In the genomic region with DNA sequence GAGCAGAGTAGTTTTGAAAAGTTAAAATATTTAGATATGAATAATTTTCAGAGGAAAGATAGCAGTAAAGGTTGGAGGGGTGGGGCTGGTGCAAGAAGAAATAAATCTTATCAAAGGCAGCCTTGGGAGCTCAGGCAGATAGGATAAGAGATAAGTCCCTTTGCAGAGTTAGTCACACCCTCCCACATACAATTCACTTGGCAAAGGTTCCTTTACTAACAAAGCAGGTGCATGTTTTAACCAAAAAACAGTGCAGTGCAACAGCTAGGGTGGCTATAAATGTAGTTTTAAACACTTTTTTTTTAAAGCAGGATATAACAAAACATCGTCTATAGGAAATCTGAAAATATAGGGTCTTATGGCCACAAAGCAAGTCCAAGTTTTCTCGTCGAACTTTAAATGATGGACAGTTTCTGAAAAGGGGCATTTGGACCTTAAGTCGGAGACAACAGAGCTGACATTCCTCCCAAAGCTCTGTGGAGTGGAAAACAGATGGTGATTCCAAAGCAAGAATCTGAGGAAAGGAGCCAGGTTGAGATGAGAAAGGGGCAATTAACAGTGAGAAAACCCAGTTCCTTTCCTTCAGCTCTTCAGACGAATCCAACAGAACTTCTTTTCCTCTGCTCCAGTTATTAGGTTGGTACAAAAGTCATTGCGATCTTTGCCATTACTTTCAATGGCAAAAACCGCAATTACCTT, we compare ENCODE assay signal across 11 cellular contexts. TPM values are rescaled to one million over a fixed set of nuclear protein-coding genes. Genes with fewer than 3 reads are reported as not detected.
A peak's percentile ranks its signal among the peaks of the same experiment; 100 is the strongest.
DNase-seq lines count a peak whose midpoint lies in the region; ATAC-seq and TF ChIP-seq lines count a peak whose summit lies in the region.
"Had no signal": no experiment of that assay in that cellular context is flagged by ENCODE, and none has a peak within 500 bp of the region (broad histone marks: within the 10 kb centered on the region; RNA-seq: fewer than 3 reads in every experiment).

No MANE protein-coding gene starts in this region.

- DNase-seq in CD8-positive, alpha-beta memory T cell = no peak
- DNase-seq in M059J (ENCODE audit: low read depth) (peak; percentile 15), dorsolateral prefrontal cortex (peak in 1 of 10 donors; percentile 27), natural killer cell (no peak), aorta (no peak)
- DNase-seq: effector CD8-positive, alpha-beta T cell; NCI-H1048; NCI-H446 treated with DMSO at 0.1 percent for 48 hours had no signal

- no peaks in the 10 kb centered on the region for H3K9me3 ChIP-seq in CD8-positive, alpha-beta memory T cell (ENCODE audit: low read length)
- H3K9me3 ChIP-seq in aorta (ENCODE audit: control insufficient read depth, low read length) = no peaks in the 10 kb centered on the region
- H3K9me3 ChIP-seq: SJSA1 had no signal

- H3K9me3 Mint-ChIP-seq in CD8-positive, alpha-beta memory T cell = peaks cover 0 to 3% (median 0%) of the 10 kb centered on the region in 5 donors
- no peaks in the 10 kb centered on the region for H3K9me3 Mint-ChIP-seq in natural killer cell

- WGBS in aorta, 2 donors = 74% methylated on average over 7 of the region's 7 CpGs

- peaks cover 48% of the 10 kb centered on the region for H3K4me1 ChIP-seq in CD8-positive, alpha-beta memory T cell (ENCODE audit: insufficient read depth, low read length)
- peaks cover 0 to 7% of the 10 kb centered on the region in 2 donors for H3K4me1 ChIP-seq in aorta (ENCODE audit: control insufficient read depth in 1 of 2, insufficient read depth in 2 of 2, low read length in 2 of 2)

- CTCF ChIA-PET in CD8-positive, alpha-beta memory T cell (lab: Charles Lee) = interaction anchor here (1.0 to 2.7 kb wide), 7 partner anchors 12 to 57 kb away, joined by 3 to 23 read pairs (median 5); partner anchors contain the start of gene EPHA4

- H3K36me3 ChIP-seq in CD8-positive, alpha-beta memory T cell (ENCODE audit: insufficient read depth, low read length) = no peaks in the 10 kb centered on the region
- no peaks in the 10 kb centered on the region for H3K36me3 ChIP-seq in aorta (ENCODE audit: control insufficient read depth in 1 of 2, insufficient read depth in 2 of 2, low read length in 1 of 2)
- H3K36me3 ChIP-seq: SJSA1 had no signal

- H3K27me3 ChIP-seq in CD8-positive, alpha-beta memory T cell (ENCODE audit: insufficient read depth, low read length, poor library complexity, severe bottlenecking) = no peaks in the 10 kb centered on the region
- H3K27me3 ChIP-seq in dorsolateral prefrontal cortex (no peaks in the 10 kb centered on the region), aorta (ENCODE audit: control insufficient read depth in 1 of 2, insufficient read depth in 2 of 2, low read length in 1 of 2) (no peaks in the 10 kb centered on the region)
- H3K27me3 ChIP-seq: SJSA1 had no signal

- ATAC-seq in natural killer cell (no peak), aorta (ENCODE audit: low FRiP score) (no peak), HG03039 (IDR thresholded peaks at IDR 0.05; ENCODE audit: unreplicated experiment) (no peak), HG03354 (IDR thresholded peaks at IDR 0.05; ENCODE audit: poor library complexity, severe bottlenecking, unreplicated experiment) (no peak)

- H3K27ac Mint-ChIP-seq in CD8-positive, alpha-beta memory T cell = no peak overlapping the region
- no peak overlapping the region for H3K27ac Mint-ChIP-seq in natural killer cell

- intact Hi-C loops in dorsolateral prefrontal cortex (cut with DNase I) = no loop called here
- intact Hi-C loops in natural killer cell (cut with micrococcal nuclease) = loop anchor here (1.0 kb wide), 2 partner anchors 10 to 53 kb away; partner anchors contain the start of gene EPHA4
- intact Hi-C loops in aorta (cut with DNase I) = no loop called here

- H3K4me3 ChIP-seq in CD8-positive, alpha-beta memory T cell (ENCODE audit: low read length) = peak overlapping the region; percentile 47
- H3K4me3 ChIP-seq in dorsolateral prefrontal cortex (peak overlapping the region in 3 of 59 donors; percentile 1 to 7 (median 3)), aorta (ENCODE audit: low read length in 2 of 2) (no peak overlapping the region)
- H3K4me3 ChIP-seq: SJSA1 had no signal

- POLR2A ChIA-PET in CD8-positive, alpha-beta memory T cell (lab: Charles Lee) = interaction anchor here (0.7 to 2.6 kb wide), 9 partner anchors 12 to 722 kb away, joined by 3 to 16 read pairs (median 6); partner anchors contain the start of gene EPHA4

- no peaks in the 10 kb centered on the region for H3K27me3 Mint-ChIP-seq in CD8-positive, alpha-beta memory T cell
- H3K27me3 Mint-ChIP-seq in natural killer cell (ENCODE audit: low read depth in 2 of 2) = no peaks in the 10 kb centered on the region

- H3K27ac ChIP-seq in CD8-positive, alpha-beta memory T cell (ENCODE audit: low read depth, low read length) = peak overlapping the region; percentile 97
- H3K27ac ChIP-seq in dorsolateral prefrontal cortex = peak overlapping the region in 50 of 59 donors; percentile 8 to 92 (median 70)
- H3K27ac ChIP-seq in aorta (ENCODE audit: low read depth in 1 of 2, low read length in 2 of 2) = no peak overlapping the region
- H3K27ac ChIP-seq: SJSA1 had no signal

- H3K36me3 Mint-ChIP-seq in CD8-positive, alpha-beta memory T cell = peaks cover 0 to 2% (median 1%) of the 10 kb centered on the region in 3 donors
- no peaks in the 10 kb centered on the region for H3K36me3 Mint-ChIP-seq in natural killer cell

- peak overlapping the region in 2 of 7 donors; percentile 55 to 59 for H3K4me3 Mint-ChIP-seq in CD8-positive, alpha-beta memory T cell
- H3K4me3 Mint-ChIP-seq in natural killer cell = peak overlapping the region; percentile 56

- TF ChIP-seq CTCF in dorsolateral prefrontal cortex (IDR thresholded peaks at IDR 0.05 in 54 of 56, conservative IDR thresholded peaks at IDR 0.05 in 2 of 56; ENCODE audit: low read depth in 1 of 56, partially characterized antibody in 56 of 56) (no peak), natural killer cell (IDR thresholded peaks at IDR 0.05) (no peak)

- H3K4me1 Mint-ChIP-seq in CD8-positive, alpha-beta memory T cell = peaks cover 12 to 20% (median 18%) of the 10 kb centered on the region in 3 donors
- H3K4me1 Mint-ChIP-seq in natural killer cell = no peaks in the 10 kb centered on the region

RNA-seq across cellular contexts. Expression of gene EPHA4, which starts 53.0 kb away (rescaled TPM):
- total RNA-seq in CD8-positive, alpha-beta memory T cell = 10 to 100 TPM in 1 of 2 experiments, 1 to 10 TPM in 1; 7.8 to 10.2 TPM
- 19.3 TPM for polyA plus RNA-seq in CD8-positive, alpha-beta memory T cell
- total RNA-seq in M059J (2014; rRNA removed; shearing (Covaris generic)) = 5.7 and 18.0 TPM in 2 replicates
- total RNA-seq in dorsolateral prefrontal cortex = 100 to 1,000 TPM in 117 of 120 experiments, 10 to 100 TPM in 3; 61.1 to 341 (median 199) TPM
- total RNA-seq in natural killer cell = 10 to 100 TPM; 27.2 to 48.6 (median 44.7) TPM
- 10 to 100 TPM; 19.9 to 32.1 TPM for total RNA-seq in aorta
- polyA plus RNA-seq in aorta = 1 to 10 TPM; 2.9 to 5.3 TPM

Comparison
In these comparisons a context has a peak if more than half of its experiments do, and no peak if none do; other contexts are left out.
1. H3K27ac ChIP-seq: peak in CD8-positive, alpha-beta memory T cell (single experiment) and dorsolateral prefrontal cortex (50 of 59); none in aorta (0 of 2).